Comparison of ENCODE assay signal across 21 cellular contexts in genomic region chr1:2601721-2602303, GRCh38. TPM values are rescaled to one million over a fixed set of nuclear protein-coding genes. Genes with fewer than 3 reads are reported as not detected.
"Had no signal": no experiment of that assay in that cellular context is flagged by ENCODE, and none has a peak within 500 bp of the region (broad histone marks: within the 10 kb centered on the region; RNA-seq: fewer than 3 reads in every experiment).

No MANE protein-coding gene starts in this region.

- H3K27ac ChIP-seq: dorsolateral prefrontal cortex, gastrocnemius medialis, psoas muscle, right lobe of liver, stomach, thoracic aorta, transverse colon, uterus had no signal

- H3K36me3 ChIP-seq: gastrocnemius medialis, right lobe of liver, stomach, thoracic aorta, transverse colon, uterus had no signal

- DNase-seq: cortex of kidney; effector CD8-positive, alpha-beta T cell; gastrocnemius medialis; immature natural killer cell; left colon; mammary epithelial cell; mucosa of descending colon; naive thymus-derived CD8-positive, alpha-beta T cell; psoas muscle; retina; stimulated activated CD4-positive, alpha-beta T cell treated with anti-CD3 and anti-CD28 coated beads, Interleukin-12 subunit alpha, Interleukin-12 subunit beta, amount 100 ng/mL, for 4 hours; stimulated activated naive CD4-positive, alpha-beta T cell; stomach; substantia nigra; transverse colon; uterus had no signal

- H3K4me3 ChIP-seq: dorsolateral prefrontal cortex, gastrocnemius medialis, mucosa of descending colon, psoas muscle, right lobe of liver, stomach, thoracic aorta, transverse colon, uterus had no signal

- H3K36me3 Mint-ChIP-seq: immature natural killer cell; naive thymus-derived CD8-positive, alpha-beta T cell had no signal

- H3K4me1 Mint-ChIP-seq: central memory CD8-positive, alpha-beta T cell had no signal

- H3K9me3 ChIP-seq: gastrocnemius medialis, mucosa of descending colon, psoas muscle, right lobe of liver, thoracic aorta, transverse colon had no signal

- ATAC-seq: esophagus mucosa; gastrocnemius medialis; left colon; mucosa of descending colon; naive thymus-derived CD8-positive, alpha-beta T cell; psoas muscle; right lobe of liver had no signal

- H3K4me3 Mint-ChIP-seq: central memory CD8-positive, alpha-beta T cell; immature natural killer cell; naive thymus-derived CD8-positive, alpha-beta T cell had no signal

- H3K27me3 ChIP-seq: right lobe of liver had no signal

- H3K4me1 ChIP-seq: gastrocnemius medialis, psoas muscle, right lobe of liver, stomach, transverse colon, uterus had no signal

- H3K9me3 Mint-ChIP-seq: immature natural killer cell had no signal

- H3K27ac Mint-ChIP-seq: immature natural killer cell had no signal

RNA-seq across cellular contexts. Expression of gene MMEL1, which starts 31.0 kb away (rescaled TPM):
- total RNA-seq: gastrocnemius medialis, mammary epithelial cell, thoracic aorta had no signal
- polyA plus RNA-seq: mammary epithelial cell had no signal
